In genomic region chr5:181170996-181171395, GRCh38 we compare ENCODE assay signal across 14 cellular contexts. TPM values are rescaled to one million over a fixed set of nuclear protein-coding genes. Genes with fewer than 3 reads are reported as not detected.
DNase-seq lines count a peak whose midpoint lies in the region; ATAC-seq, FAIRE-seq and TF ChIP-seq lines count a peak whose summit lies in the region.
"Had no signal": no experiment of that assay in that cellular context is flagged by ENCODE, and none has a peak within 500 bp of the region (broad histone marks: within the 10 kb centered on the region; RNA-seq: fewer than 3 reads in every experiment).

No MANE protein-coding gene starts in this region.

- no peaks in the 10 kb centered on the region for H3K79me1 ChIP-seq in IMR-90 (ENCODE audit: low read depth in 1 of 2, low read length in 2 of 2)

- in situ Hi-C loops in IMR-90 (cut with MboI; ENCODE audit: low sequenced_read_pairs) (no loop called here), GM12878 (cut with MboI) (no loop called here)

- H2AK9ac ChIP-seq in IMR-90 (replicated peaks; ENCODE audit: low read depth, low read length, poor library complexity), result no peak overlapping the region

- peaks cover 71% of the 10 kb centered on the region for H3K4me1 Mint-ChIP-seq in activated CD4-positive, alpha-beta T cell treated with anti-CD3 and anti-CD28 coated beads for 36 hours
- H3K4me1 Mint-ChIP-seq in natural killer cell treated with Interleukin-12 subunit alpha and Interleukin-12 subunit beta and Interleukin-15 and Interleukin-18, amount 100 ng/mL, for 72 hours (ENCODE audit: low read depth in 2 of 2), result peaks cover 41 to 47% of the 10 kb centered on the region in 2 donors

- DNase-seq in activated CD4-positive, alpha-beta T cell treated with anti-CD3 and anti-CD28 coated beads for 36 hours, result no peak
- DNase-seq in activated CD4-positive, alpha-beta T cell treated with anti-CD3 and anti-CD28 coated beads, Interleukin-2, amount 50 U/mL, for 48 hours, result no peak
- DNase-seq in IMR-90, result peak; percentile 37
- DNase-seq in GM12878 (ENCODE audit: low read depth, low spot score), result no peak
- DNase-seq in natural killer cell treated with Interleukin-12 subunit alpha and Interleukin-12 subunit beta and Interleukin-15 and Interleukin-18, amount 100 ng/mL, for 72 hours (ENCODE audit: low spot score), result no peak
- no peak for DNase-seq in NCI-H2227 treated with DMSO at 0.1 percent for 48 hours (lab: John Stamatoyannopoulos, UW)
- no peak for DNase-seq in NOMO-1 treated with DMSO at 0.1 percent for 48 hours (lab: John Stamatoyannopoulos, UW; ENCODE audit: unreplicated experiment)
- DNase-seq: DMS79 treated with DMSO at 0.1 percent for 48 hours, midbrain, NCI-H446 treated with DMSO at 0.1 percent for 48 hours, SHP77 treated with DMSO at 0.1 percent for 48 hours had no signal

- peaks cover 29% of the 10 kb centered on the region for H3K27me3 Mint-ChIP-seq in activated CD4-positive, alpha-beta T cell treated with anti-CD3 and anti-CD28 coated beads for 36 hours
- peaks cover 37 to 60% of the 10 kb centered on the region in 2 donors for H3K27me3 Mint-ChIP-seq in natural killer cell treated with Interleukin-12 subunit alpha and Interleukin-12 subunit beta and Interleukin-15 and Interleukin-18, amount 100 ng/mL, for 72 hours

- SMC1A ChIA-PET in GM12878 (lab: Charles Lee; ENCODE audit: uncharacterized antibody, unreplicated experiment), result interaction anchor here (1.0 to 1.6 kb wide), 5 partner anchors 14 to 303 kb away, joined by 3 to 6 read pairs (median 4); partner anchors contain the start of gene TRIM41

- RAD21 ChIA-PET in GM12878 (lab: Charles Lee; ENCODE audit: unreplicated experiment), result interaction anchor here (1.0 kb wide), 2 partner anchors 21 to 53 kb away, joined by 3 to 8 read pairs; no protein-coding TSS in a partner anchor

- H3K4me3 Mint-ChIP-seq in activated CD4-positive, alpha-beta T cell treated with anti-CD3 and anti-CD28 coated beads for 36 hours, result peak overlapping the region; percentile 67
- H3K4me3 Mint-ChIP-seq in natural killer cell treated with Interleukin-12 subunit alpha and Interleukin-12 subunit beta and Interleukin-15 and Interleukin-18, amount 100 ng/mL, for 72 hours, result peak overlapping the region; percentile 71

- no peak overlapping the region for H3K18ac ChIP-seq in IMR-90 (ENCODE audit: low read depth, low read length)

- no peak overlapping the region for H3K27ac ChIP-seq in IMR-90 (ENCODE audit: insufficient read depth, low read length)
- H3K27ac ChIP-seq in GM12878 (ENCODE audit: control insufficient read depth, insufficient read depth), result no peak overlapping the region
- H3K27ac ChIP-seq: thoracic aorta had no signal

- POLR2A ChIA-PET in activated CD4-positive, alpha-beta T cell treated with anti-CD3 and anti-CD28 coated beads for 36 hours (lab: Charles Lee), result no interaction called here
- POLR2A ChIA-PET in IMR-90 (lab: Charles Lee; ENCODE audit: unreplicated experiment), result no interaction called here
- POLR2A ChIA-PET in GM12878 (lab: Charles Lee), result interaction anchor here (0.9 to 2.7 kb wide), 2 partner anchors 18 to 354 kb away, joined by 3 to 20 read pairs; no protein-coding TSS in a partner anchor

- no peak overlapping the region for H3K23ac ChIP-seq in IMR-90 (ENCODE audit: low read depth, low read length)

- H2BK120ac ChIP-seq in IMR-90 (ENCODE audit: low read depth, low read length), result no peak overlapping the region

- H4K5ac ChIP-seq in IMR-90 (ENCODE audit: low read depth, low read length), result no peak overlapping the region

- no peak overlapping the region for H4K8ac ChIP-seq in IMR-90 (ENCODE audit: low read depth in 2 of 2, low read length in 2 of 2)

- H4K20me1 ChIP-seq in IMR-90 (ENCODE audit: insufficient read depth, low read length), result no peaks in the 10 kb centered on the region
- H4K20me1 ChIP-seq in GM12878 (ENCODE audit: control insufficient read depth, insufficient read depth), result no peaks in the 10 kb centered on the region

- H3K4me2 ChIP-seq in IMR-90 (ENCODE audit: low read depth, low read length) (peak overlapping the region; percentile 62), GM12878 (ENCODE audit: control insufficient read depth, insufficient read depth) (0 out of 2 replicates have a peak overlapping the region, but pooled peaks have one; percentile 5)

- TF ChIP-seq POLR2A in IMR-90 (IDR thresholded peaks at IDR 0.05; ENCODE audit: low read depth, low read length) (no peak), GM12878 (IDR thresholded peaks at IDR 0.05; ENCODE audit: low read depth, low read length) (no peak)

- H2AFZ ChIP-seq in IMR-90 (replicated peaks; ENCODE audit: low read length, poor library complexity), result no peak overlapping the region
- H2AFZ ChIP-seq in GM12878 (ENCODE audit: control insufficient read depth, low read depth, low read length), result no peak overlapping the region

- intact Hi-C loops in activated CD4-positive, alpha-beta T cell treated with anti-CD3 and anti-CD28 coated beads for 36 hours (cut with DNase I, micrococcal nuclease), result loop anchor here in 1 of 2 experiments (5.0 kb wide), 1 partner anchor 369 kb away; the partner anchor contains the start of gene MGAT1
- intact Hi-C loops in IMR-90 (cut with micrococcal nuclease) (no loop called here), GM12878 (cut with micrococcal nuclease; ENCODE audit: unreplicated experiment) (loop anchor here (5.0 kb wide), 1 partner anchor 364 kb away; no protein-coding TSS in a partner anchor)

- no peak overlapping the region for H2BK5ac ChIP-seq in IMR-90 (ENCODE audit: low read depth, low read length, poor library complexity, severe bottlenecking)

- peaks cover 4% of the 10 kb centered on the region; the same call in 1 of the 2 replicates for H3K4me1 ChIP-seq in IMR-90 (ENCODE audit: control insufficient read depth, insufficient read depth, low read length)
- H3K4me1 ChIP-seq in GM12878 (ENCODE audit: control insufficient read depth, insufficient read depth, low read length), result peaks cover 33% of the 10 kb centered on the region

- WGBS in IMR-90 (ENCODE audit: extremely low coverage in 2 of 2, insufficient read length in 1 of 2), 2 experiments, result no CpG with 5 or more reads among the region's 6 CpGs
- 83% methylated on average over 6 of the region's 6 CpGs for WGBS in GM12878 (ENCODE audit: insufficient coverage, insufficient replicate concordance, low lambda C conversion rate, missing lambda C conversion rate)

- no peak overlapping the region for H3K27ac Mint-ChIP-seq in activated CD4-positive, alpha-beta T cell treated with anti-CD3 and anti-CD28 coated beads for 36 hours
- H3K27ac Mint-ChIP-seq in natural killer cell treated with Interleukin-12 subunit alpha and Interleukin-12 subunit beta and Interleukin-15 and Interleukin-18, amount 100 ng/mL, for 72 hours, result no peak overlapping the region

- H3K9me1 ChIP-seq in IMR-90 (ENCODE audit: insufficient read depth, low read length), result peaks cover 2% of the 10 kb centered on the region; the same call in 1 of the 2 replicates

- CTCF ChIA-PET in activated CD4-positive, alpha-beta T cell treated with anti-CD3 and anti-CD28 coated beads for 36 hours (lab: Charles Lee), result interaction anchor here (0.7 to 0.8 kb wide), 2 partner anchors 17 to 453 kb away, joined by 3 read pairs; no protein-coding TSS in a partner anchor
- CTCF ChIA-PET in IMR-90 (lab: Yijun Ruan, JAX) (interaction anchor here (1.4 kb wide), 1 partner anchor 13 kb away, joined by 3 read pairs; no protein-coding TSS in a partner anchor), GM12878 (lab: Yijun Ruan, JAX) (interaction anchor here (0.6 to 4.5 kb wide), 8 partner anchors 11 to 308 kb away, joined by 3 to 37 read pairs (median 4); no protein-coding TSS in a partner anchor)

- no peaks in the 10 kb centered on the region for H3K27me3 ChIP-seq in IMR-90 (ENCODE audit: control insufficient read depth, insufficient read depth, low read length)
- H3K27me3 ChIP-seq in GM12878 (replicated peaks in 1 of 2; ENCODE audit: control insufficient read depth in 2 of 2, insufficient read depth in 2 of 2, low read length in 1 of 2), result no peaks in the 10 kb centered on the region

- FAIRE-seq in GM12878 (lab: Jason Lieb, UNC), result no peak

- H2BK20ac ChIP-seq in IMR-90 (ENCODE audit: low read depth, low read length), result no peak overlapping the region

- no peak overlapping the region for H2BK15ac ChIP-seq in IMR-90 (ENCODE audit: low read depth, low read length)

- H3K9ac ChIP-seq in IMR-90 (ENCODE audit: low read depth, low read length) (no peak overlapping the region), GM12878 (ENCODE audit: control insufficient read depth, insufficient read depth, low read length) (no peak overlapping the region)

- no peak overlapping the region for H3K56ac ChIP-seq in IMR-90 (ENCODE audit: extremely low read depth, insufficient read depth, low read length)

- no TSS peak for BruUV-seq in IMR-90 (replicated peaks; lab: Mats Ljungman, UMichigan)
- no TSS peak for BruUV-seq in GM12878 (replicated peaks; lab: Mats Ljungman, UMichigan)

- no peak overlapping the region for H4K91ac ChIP-seq in IMR-90 (ENCODE audit: insufficient read depth, low read depth, low read length)

- no peaks in the 10 kb centered on the region for H3K79me2 ChIP-seq in GM12878 (ENCODE audit: control insufficient read depth, insufficient read depth, low read length)

- H3K4ac ChIP-seq in IMR-90 (ENCODE audit: low read depth, low read length), result no peak overlapping the region

- TF ChIP-seq RAD21 in IMR-90 (IDR thresholded peaks at IDR 0.05; ENCODE audit: low read length) (no peak), GM12878 (IDR thresholded peaks at IDR 0.05; ENCODE audit: insufficient read depth, low read depth, low read length) (no peak)

- TF ChIP-seq EP300 in GM12878 (IDR thresholded peaks at IDR 0.05; ENCODE audit: borderline replicate concordance in 1 of 2, control insufficient read depth in 1 of 2, low read depth in 2 of 2, low read length in 2 of 2), result no peak

- no peaks in the 10 kb centered on the region for H3K9me3 ChIP-seq in IMR-90 (ENCODE audit: control insufficient read depth, insufficient read depth, low read length)
- H3K9me3 ChIP-seq in GM12878 (replicated peaks; ENCODE audit: control insufficient read depth, insufficient read depth, low read length), result no peaks in the 10 kb centered on the region
- H3K9me3 ChIP-seq: thoracic aorta had no signal

- ATAC-seq in activated CD4-positive, alpha-beta T cell treated with anti-CD3 and anti-CD28 coated beads for 36 hours, result no peak
- ATAC-seq in IMR-90 (ENCODE audit: low read depth) (no peak), GM12878 (no peak), HG03457 (IDR thresholded peaks at IDR 0.05; ENCODE audit: unreplicated experiment) (no peak)
- ATAC-seq in natural killer cell treated with Interleukin-12 subunit alpha and Interleukin-12 subunit beta and Interleukin-15 and Interleukin-18, amount 100 ng/mL, for 72 hours, result no peak
- ATAC-seq: activated CD4-positive, CD25-positive, alpha-beta regulatory T cell treated with anti-CD3 and anti-CD28 coated beads, Interleukin-2, amount 50 U/mL, for 24 hours had no signal

- H3K9me3 Mint-ChIP-seq in activated CD4-positive, alpha-beta T cell treated with anti-CD3 and anti-CD28 coated beads for 36 hours (ENCODE audit: low read depth), result no peaks in the 10 kb centered on the region
- H3K9me3 Mint-ChIP-seq in natural killer cell treated with Interleukin-12 subunit alpha and Interleukin-12 subunit beta and Interleukin-15 and Interleukin-18, amount 100 ng/mL, for 72 hours, result no peaks in the 10 kb centered on the region

- dilution Hi-C loops in IMR-90 (cut with HindIII; ENCODE audit: low sequenced_read_pairs, unreplicated experiment), result no loop called here

- H3K36me3 ChIP-seq in IMR-90 (ENCODE audit: control insufficient read depth, insufficient read depth, low read length) (no peaks in the 10 kb centered on the region), GM12878 (ENCODE audit: control insufficient read depth in 2 of 2, insufficient read depth in 2 of 2, low read length in 1 of 2) (no peaks in the 10 kb centered on the region)
- H3K36me3 ChIP-seq: thoracic aorta had no signal

- TF ChIP-seq CTCF in IMR-90 (conservative IDR thresholded peaks at IDR 0.05; ENCODE audit: low read depth, low read length), result no peak
- no peak for TF ChIP-seq CTCF in GM12878 (IDR thresholded peaks at IDR 0.05 in 2 of 3, conservative IDR thresholded peaks at IDR 0.05 in 1 of 3; ENCODE audit: control insufficient read depth in 2 of 3, extremely low read depth in 1 of 3, insufficient read depth in 1 of 3, low read depth in 3 of 3, low read length in 3 of 3)

- H3K4me3 ChIP-seq in IMR-90 (ENCODE audit: insufficient read depth, low read depth, low read length) (no peak overlapping the region), GM12878 (no peak overlapping the region)
- H3K4me3 ChIP-seq: thoracic aorta had no signal

- H2AK5ac ChIP-seq in IMR-90 (ENCODE audit: low read depth, low read length), result no peak overlapping the region

- H3K36me3 Mint-ChIP-seq in activated CD4-positive, alpha-beta T cell treated with anti-CD3 and anti-CD28 coated beads for 36 hours (ENCODE audit: low read depth), result no peaks in the 10 kb centered on the region
- peaks cover 8% of the 10 kb centered on the region for H3K36me3 Mint-ChIP-seq in natural killer cell treated with Interleukin-12 subunit alpha and Interleukin-12 subunit beta and Interleukin-15 and Interleukin-18, amount 100 ng/mL, for 72 hours

- H3K14ac ChIP-seq in IMR-90 (replicated peaks; ENCODE audit: low read depth, low read length), result no peak overlapping the region

RNA-seq across cellular contexts. Expression of gene OR2V2, which starts 23.6 kb away (rescaled TPM):
- total RNA-seq in activated CD4-positive, alpha-beta T cell treated with anti-CD3 and anti-CD28 coated beads for 36 hours, result not detected
- total RNA-seq in IMR-90 (2012; rRNA removed) (not detected in 2 replicates), GM12878 (2014; rRNA removed) (not detected in 2 replicates), GM12878 (2014; rRNA removed; fragmentation: Illumina TruSeq; extraction: Trizol) (not detected in 2 replicates), GM12878 (2021) (not detected in 2 replicates)
- polyA plus RNA-seq in IMR-90 (2012; rRNA removed) (not detected in 2 replicates), GM12878 (2011; rRNA removed) (0.14 and 0.26 TPM in 2 replicates), GM12878 (2014; fragmentation: Illumina TruSeq; extraction: Trizol) (0.11 TPM in 1 of 2 replicates, not detected in the other), GM12878 (2014; fragmentation: Nextera tagmentation; extraction: Ambion mirVana) (not detected), GM12878 (2014; rRNA removed) (not detected in 2 replicates), GM12878 (2016; fragmentation: Nextera tagmentation; extraction: Ambion mirVana) (not detected)
- not detected in 2 replicates for polyA plus RNA-seq in IMR-90 (2012; cell fraction: cytosol; rRNA removed)
- not detected in 2 replicates for polyA plus RNA-seq in IMR-90 (2012; cell fraction: nucleus; rRNA removed; ENCODE audit: low replicate concordance)
- total RNA-seq in GM12878 (2013; cell fraction: nucleolus; rRNA removed), result 0.20 and 0.56 TPM in 2 replicates
- not detected for polyA plus RNA-seq in GM12878 (2011; ENCODE audit: low read depth)
- polyA plus RNA-seq in GM12878 (2011; cell fraction: cytosol; rRNA removed), result 0.09 and 0.13 TPM in 2 replicates
- polyA plus RNA-seq in GM12878 (2011; cell fraction: nucleus; rRNA removed), result 0.22 and 0.25 TPM in 2 replicates
- polyA plus RNA-seq in GM12878 (2012), result not detected in 2 replicates
- 0.05 and 0.88 TPM in 2 replicates for polyA minus RNA-seq in GM12878 (2011; rRNA and poly(A)+ RNA removed)
- polyA minus RNA-seq in GM12878 (2011; cell fraction: cytosol; rRNA and poly(A)+ RNA removed), result not detected in 2 replicates
- 0.24 and 0.29 TPM in 2 replicates for polyA minus RNA-seq in GM12878 (2011; cell fraction: nucleus; rRNA and poly(A)+ RNA removed)
- not detected for total RNA-seq in natural killer cell treated with Interleukin-12 subunit alpha and Interleukin-12 subunit beta and Interleukin-15 and Interleukin-18, amount 100 ng/mL, for 72 hours
- total RNA-seq: thoracic aorta had no signal

RNA-seq across cellular contexts. Expression of gene TRIM7, which starts 34.0 kb away (rescaled TPM):
- 1 to 10 TPM; 1.4 to 1.6 TPM for total RNA-seq in activated CD4-positive, alpha-beta T cell treated with anti-CD3 and anti-CD28 coated beads for 36 hours
- total RNA-seq in IMR-90 (2012; rRNA removed) (0.54 and 0.83 TPM in 2 replicates), GM12878 (2014; rRNA removed) (0.54 and 1.1 TPM in 2 replicates), GM12878 (2014; rRNA removed; fragmentation: Illumina TruSeq; extraction: Trizol) (0.22 and 0.46 TPM in 2 replicates), GM12878 (2021) (0.38 and 0.96 TPM in 2 replicates)
- polyA plus RNA-seq in IMR-90 (2012; rRNA removed) (1.0 and 1.3 TPM in 2 replicates), GM12878 (2011; rRNA removed) (1.6 TPM in 2 replicates), GM12878 (2014; fragmentation: Illumina TruSeq; extraction: Trizol) (0.32 and 0.33 TPM in 2 replicates), GM12878 (2014; fragmentation: Nextera tagmentation; extraction: Ambion mirVana) (under 1 TPM; 0.02 to 0.20 TPM), GM12878 (2014; rRNA removed) (0.84 and 1.1 TPM in 2 replicates), GM12878 (2016; fragmentation: Nextera tagmentation; extraction: Ambion mirVana) (1 to 10 TPM in 1 of 2 experiments, under 1 TPM in 1; 0.44 to 1.3 TPM)
- polyA plus RNA-seq in IMR-90 (2012; cell fraction: cytosol; rRNA removed), result 1.6 and 1.8 TPM in 2 replicates
- 0.76 and 1.6 TPM in 2 replicates for polyA plus RNA-seq in IMR-90 (2012; cell fraction: nucleus; rRNA removed; ENCODE audit: low replicate concordance)
- 0.59 and 0.84 TPM in 2 replicates for total RNA-seq in GM12878 (2013; cell fraction: nucleolus; rRNA removed)
- 1.1 TPM for polyA plus RNA-seq in GM12878 (2011; ENCODE audit: low read depth)
- 0.97 and 1.0 TPM in 2 replicates for polyA plus RNA-seq in GM12878 (2011; cell fraction: cytosol; rRNA removed)
- 2.2 and 2.4 TPM in 2 replicates for polyA plus RNA-seq in GM12878 (2011; cell fraction: nucleus; rRNA removed)
- polyA plus RNA-seq in GM12878 (2012), result 0.87 and 1.7 TPM in 2 replicates
- polyA minus RNA-seq in GM12878 (2011; rRNA and poly(A)+ RNA removed), result 0.80 and 0.88 TPM in 2 replicates
- polyA minus RNA-seq in GM12878 (2011; cell fraction: cytosol; rRNA and poly(A)+ RNA removed), result 0.83 and 1.1 TPM in 2 replicates
- 0.73 and 1.5 TPM in 2 replicates for polyA minus RNA-seq in GM12878 (2011; cell fraction: nucleus; rRNA and poly(A)+ RNA removed)
- 1 to 10 TPM in 1 of 2 donors, not detected in 1; 1.3 TPM for total RNA-seq in natural killer cell treated with Interleukin-12 subunit alpha and Interleukin-12 subunit beta and Interleukin-15 and Interleukin-18, amount 100 ng/mL, for 72 hours

RNA-seq across cellular contexts. Expression of gene OR2V1, which starts 40.0 kb away (rescaled TPM):
- not detected for total RNA-seq in activated CD4-positive, alpha-beta T cell treated with anti-CD3 and anti-CD28 coated beads for 36 hours
- total RNA-seq in IMR-90 (2012; rRNA removed), result not detected in 2 replicates
- not detected in 2 replicates for polyA plus RNA-seq in IMR-90 (2012; rRNA removed)
- polyA plus RNA-seq in IMR-90 (2012; cell fraction: cytosol; rRNA removed), result not detected in 2 replicates
- not detected in 2 replicates for polyA plus RNA-seq in IMR-90 (2012; cell fraction: nucleus; rRNA removed; ENCODE audit: low replicate concordance)
- total RNA-seq in GM12878 (2013; cell fraction: nucleolus; rRNA removed), result 1.1 and 2.0 TPM in 2 replicates
- 0.05 TPM in 1 of 2 replicates, not detected in the other for total RNA-seq in GM12878 (2014; rRNA removed)
- not detected in 2 replicates for total RNA-seq in GM12878 (2014; rRNA removed; fragmentation: Illumina TruSeq; extraction: Trizol)
- not detected in 2 replicates for total RNA-seq in GM12878 (2021)
- polyA plus RNA-seq in GM12878 (2011; ENCODE audit: low read depth), result 0.18 TPM
- 3.2 and 4.4 TPM in 2 replicates for polyA plus RNA-seq in GM12878 (2011; rRNA removed)
- polyA plus RNA-seq in GM12878 (2011; cell fraction: cytosol; rRNA removed), result 3.7 and 4.0 TPM in 2 replicates
- polyA plus RNA-seq in GM12878 (2011; cell fraction: nucleus; rRNA removed), result 1.9 and 4.3 TPM in 2 replicates
- 0.18 and 0.20 TPM in 2 replicates for polyA plus RNA-seq in GM12878 (2012)
- not detected in 2 replicates for polyA plus RNA-seq in GM12878 (2014; fragmentation: Illumina TruSeq; extraction: Trizol)
- polyA plus RNA-seq in GM12878 (2014; fragmentation: Nextera tagmentation; extraction: Ambion mirVana), result not detected
- not detected in 2 replicates for polyA plus RNA-seq in GM12878 (2014; rRNA removed)
- under 1 TPM in 1 of 2 experiments, not detected in 1; 0.20 TPM for polyA plus RNA-seq in GM12878 (2016; fragmentation: Nextera tagmentation; extraction: Ambion mirVana)
- polyA minus RNA-seq in GM12878 (2011; rRNA and poly(A)+ RNA removed), result 3.6 and 4.9 TPM in 2 replicates
- 0.53 and 1.8 TPM in 2 replicates for polyA minus RNA-seq in GM12878 (2011; cell fraction: cytosol; rRNA and poly(A)+ RNA removed)
- polyA minus RNA-seq in GM12878 (2011; cell fraction: nucleus; rRNA and poly(A)+ RNA removed), result 0.85 and 0.86 TPM in 2 replicates
- total RNA-seq in natural killer cell treated with Interleukin-12 subunit alpha and Interleukin-12 subunit beta and Interleukin-15 and Interleukin-18, amount 100 ng/mL, for 72 hours, result not detected
- total RNA-seq: thoracic aorta had no signal

RNA-seq across cellular contexts. Expression of gene TRIM41, which starts 52.1 kb away (rescaled TPM):
- total RNA-seq in activated CD4-positive, alpha-beta T cell treated with anti-CD3 and anti-CD28 coated beads for 36 hours, result 10 to 100 TPM; 27.0 to 30.7 TPM
- total RNA-seq in IMR-90 (2012; rRNA removed) (5.9 and 6.9 TPM in 2 replicates), GM12878 (2014; rRNA removed) (16.0 and 17.2 TPM in 2 replicates), GM12878 (2014; rRNA removed; fragmentation: Illumina TruSeq; extraction: Trizol) (10.5 and 10.6 TPM in 2 replicates), GM12878 (2021) (24.6 and 28.9 TPM in 2 replicates)
- polyA plus RNA-seq in IMR-90 (2012; rRNA removed) (15.7 and 16.9 TPM in 2 replicates), GM12878 (2011; rRNA removed) (14.8 and 17.7 TPM in 2 replicates), GM12878 (2014; fragmentation: Illumina TruSeq; extraction: Trizol) (9.4 and 10.6 TPM in 2 replicates), GM12878 (2014; fragmentation: Nextera tagmentation; extraction: Ambion mirVana) (1 to 10 TPM; 1.0 to 3.2 TPM), GM12878 (2014; rRNA removed) (21.5 and 24.4 TPM in 2 replicates), GM12878 (2016; fragmentation: Nextera tagmentation; extraction: Ambion mirVana) (1 to 10 TPM; 5.2 to 5.5 TPM)
- polyA plus RNA-seq in IMR-90 (2012; cell fraction: cytosol; rRNA removed), result 9.6 and 12.6 TPM in 2 replicates
- 63.1 and 67.0 TPM in 2 replicates for polyA plus RNA-seq in IMR-90 (2012; cell fraction: nucleus; rRNA removed; ENCODE audit: low replicate concordance)
- total RNA-seq in GM12878 (2013; cell fraction: nucleolus; rRNA removed), result 30.1 and 34.3 TPM in 2 replicates
- polyA plus RNA-seq in GM12878 (2011; ENCODE audit: low read depth), result 11.5 TPM
- 16.4 and 21.9 TPM in 2 replicates for polyA plus RNA-seq in GM12878 (2011; cell fraction: cytosol; rRNA removed)
- 173 and 195 TPM in 2 replicates for polyA plus RNA-seq in GM12878 (2011; cell fraction: nucleus; rRNA removed)
- 21.7 and 28.2 TPM in 2 replicates for polyA plus RNA-seq in GM12878 (2012)
- 8.6 and 10.9 TPM in 2 replicates for polyA minus RNA-seq in GM12878 (2011; rRNA and poly(A)+ RNA removed)
- 6.8 and 7.5 TPM in 2 replicates for polyA minus RNA-seq in GM12878 (2011; cell fraction: cytosol; rRNA and poly(A)+ RNA removed)
- 16.0 and 24.7 TPM in 2 replicates for polyA minus RNA-seq in GM12878 (2011; cell fraction: nucleus; rRNA and poly(A)+ RNA removed)
- total RNA-seq in natural killer cell treated with Interleukin-12 subunit alpha and Interleukin-12 subunit beta and Interleukin-15 and Interleukin-18, amount 100 ng/mL, for 72 hours, result 10 to 100 TPM; 29.5 to 50.6 TPM
